8 cellular contexts compared by ENCODE assay signal in the genomic region with DNA sequence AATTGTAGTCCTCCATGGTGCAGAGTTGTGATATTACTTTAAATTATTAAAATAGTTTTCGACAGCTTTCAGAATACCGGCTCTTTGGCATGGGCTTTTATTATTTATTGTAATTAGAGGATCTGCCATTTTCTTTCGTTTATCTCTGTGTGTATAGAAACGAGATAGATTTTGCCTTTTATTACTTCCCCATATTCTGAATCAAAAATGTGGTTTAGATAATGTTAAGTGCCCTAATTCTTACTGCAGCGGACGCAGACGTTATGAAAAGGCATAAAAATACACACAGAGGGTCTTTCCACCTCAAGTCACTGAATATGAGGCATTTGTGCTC. TPM values are rescaled to one million over a fixed set of nuclear protein-coding genes. Genes with fewer than 3 reads are reported as not detected.
DNase-seq lines count a peak whose midpoint lies in the region; ATAC-seq, FAIRE-seq and TF ChIP-seq lines count a peak whose summit lies in the region.

No MANE protein-coding gene starts in this region.

- H3K79me2 ChIP-seq in PC-3 (ENCODE audit: low read length) = peaks cover 19% of the 10 kb centered on the region

- POLR2A ChIA-PET in PC-3 (lab: Charles Lee; ENCODE audit: unreplicated experiment) = interaction anchor here (0.5 to 2.1 kb wide), 8 partner anchors 43 to 369 kb away, joined by 4 to 15 read pairs (median 6); a partner anchor contains a TSS

- peaks cover 18% of the 10 kb centered on the region for H3F3A ChIP-seq in PC-3 (ENCODE audit: low read length, unreplicated experiment)

- H3K9me3 ChIP-seq in PC-3 (ENCODE audit: low read length) = no peaks in the 10 kb centered on the region

- no peaks in the 10 kb centered on the region for H3K9me2 ChIP-seq in PC-3 (replicated peaks; ENCODE audit: low read length)

- ATAC-seq in PC-3 (no peak), GM19452 (IDR thresholded peaks at IDR 0.05; ENCODE audit: unreplicated experiment) (no peak), HG03460 (IDR thresholded peaks at IDR 0.05; ENCODE audit: unreplicated experiment) (no peak), HG02610 (IDR thresholded peaks at IDR 0.05; ENCODE audit: unreplicated experiment) (no peak)

- H4K20me1 ChIP-seq in PC-3 (ENCODE audit: low read length) = no peaks in the 10 kb centered on the region

- peak overlapping the region; percentile 95 for H3K4me3 Mint-ChIP-seq in endothelial cell (ENCODE audit: unreplicated experiment)

- TF ChIP-seq CTCF in PC-3 (conservative IDR thresholded peaks at IDR 0.05; ENCODE audit: low read depth, low read length) (no peak), endothelial cell (IDR thresholded peaks at IDR 0.05; ENCODE audit: unreplicated experiment) (no peak)

- H3K27ac Mint-ChIP-seq in endothelial cell (ENCODE audit: unreplicated experiment) = no peak overlapping the region

- BruUV-seq in PC-3 (replicated peaks; lab: Mats Ljungman, UMichigan) = TSS peak; percentile 22

- H3K36me3 ChIP-seq in PC-3 (ENCODE audit: low read depth, low read length) = no peaks in the 10 kb centered on the region

- DNase-seq in COR-L47 (lab: John Stamatoyannopoulos, UW) = peak; percentile 7
- no peak for DNase-seq in PC-3
- no peak for DNase-seq in endothelial cell (ENCODE audit: low spot score)
- peak; percentile 28 for DNase-seq in pons (ENCODE audit: low spot score)
- no peak for DNase-seq in urothelium cell line (ENCODE audit: low spot score)

- peak overlapping the region; percentile 75 for H3K4me3 ChIP-seq in PC-3 (ENCODE audit: low read length)

- H3K4me2 ChIP-seq in PC-3 (ENCODE audit: low read length) = peak overlapping the region; percentile 89

- no peaks in the 10 kb centered on the region for H3K27me3 ChIP-seq in PC-3 (ENCODE audit: low read length)

- H3K27me3 Mint-ChIP-seq in endothelial cell (ENCODE audit: unreplicated experiment) = no peaks in the 10 kb centered on the region

- H3K4me1 ChIP-seq in PC-3 (ENCODE audit: insufficient read depth, low read length) = peaks cover 46% of the 10 kb centered on the region

- H3K9me3 Mint-ChIP-seq in endothelial cell (ENCODE audit: unreplicated experiment) = no peaks in the 10 kb centered on the region

- CTCF ChIA-PET in PC-3 (lab: Charles Lee) = interaction anchor here (0.6 to 3.1 kb wide), 15 partner anchors 38 to 476 kb away, joined by 3 to 49 read pairs (median 4); no protein-coding TSS in a partner anchor

- peak overlapping the region; percentile 72 for H3K9ac ChIP-seq in PC-3 (ENCODE audit: low read length)

- peak overlapping the region; percentile 97 for H2AFZ ChIP-seq in PC-3 (ENCODE audit: low read length)

- intact Hi-C loops in PC-3 (cut with micrococcal nuclease) = loop anchor here (1.0 to 2.0 kb wide), 2 partner anchors 29 to 62 kb away; no protein-coding TSS in a partner anchor

- peak overlapping the region; percentile 79 for H3K27ac ChIP-seq in PC-3 (ENCODE audit: low read length)

- no peak for FAIRE-seq in urothelium cell line (lab: Jason Lieb, UNC)

- no peaks in the 10 kb centered on the region for H3K36me3 Mint-ChIP-seq in endothelial cell (ENCODE audit: low read depth, unreplicated experiment)

- peaks cover 29% of the 10 kb centered on the region for H3K4me1 Mint-ChIP-seq in endothelial cell (ENCODE audit: unreplicated experiment)

RNA-seq across cellular contexts. Expression of a gene that starts 1.9 kb away (rescaled TPM):
- total RNA-seq in PC-3 (2014; rRNA removed) (24.5 and 26.4 TPM in 2 replicates), endothelial cell (ENCODE audit: unreplicated experiment) (0.62 TPM)

Comparison
In these comparisons a context has a peak if more than half of its experiments do, and no peak if none do; other contexts are left out.
1. DNase-seq: peak in COR-L47 (single experiment) and pons (single experiment); none in PC-3 (single experiment), endothelial cell (single experiment) and urothelium cell line (single experiment).
2. RNA of a gene that starts 1.9 kb away (total RNA-seq): 24.5 to 26.4 TPM in PC-3; 0.62 TPM in endothelial cell (single experiment); every median in the first group is over 10 times any median in the second.